Comparison of ENCODE assay signal across 8 cellular contexts in genomic region chr5:177312649-177313181, GRCh38. TPM values are rescaled to one million over a fixed set of nuclear protein-coding genes. Genes with fewer than 3 reads are reported as not detected.
DNase-seq lines count a peak whose midpoint lies in the region; ATAC-seq and TF ChIP-seq lines count a peak whose summit lies in the region.

No MANE protein-coding gene starts in this region.

- no peaks in the 10 kb centered on the region for H3K36me3 Mint-ChIP-seq in T-cell

- no peak overlapping the region for H3K27ac ChIP-seq in skeletal muscle tissue (ENCODE audit: low read depth, low read length)

- H3K4me3 Mint-ChIP-seq in T-cell = peak overlapping the region; percentile 46 to 90 (median 62)

- peak; percentile 33 for ATAC-seq in GM19395 (IDR thresholded peaks at IDR 0.05; ENCODE audit: unreplicated experiment)
- ATAC-seq in HG03460 (IDR thresholded peaks at IDR 0.05; ENCODE audit: unreplicated experiment) = peak; percentile 26
- peak in 3 of 4 experiments; percentile 17 to 22 (median 18) for ATAC-seq in T-cell (replicated peaks in 1 of 4)

- H3K4me3 ChIP-seq in fibroblast of pulmonary artery (replicated peaks; ENCODE audit: low read depth, low read length) (peak overlapping the region; percentile 34), skeletal muscle tissue (ENCODE audit: low read length in 3 of 3) (peak overlapping the region; percentile 23 to 43 (median 29))

- no peaks in the 10 kb centered on the region for H3K36me3 ChIP-seq in skeletal muscle tissue (ENCODE audit: control insufficient read depth in 3 of 3, insufficient read depth in 3 of 3, low read length in 3 of 3)

- no peaks in the 10 kb centered on the region for H3K27me3 ChIP-seq in skeletal muscle tissue (ENCODE audit: control insufficient read depth in 3 of 3, insufficient read depth in 3 of 3, low read length in 3 of 3)

- H3K4me1 ChIP-seq in skeletal muscle tissue (ENCODE audit: control insufficient read depth in 3 of 3, insufficient read depth in 3 of 3, low read length in 3 of 3) = peaks cover 20 to 41% (median 27%) of the 10 kb centered on the region in 3 donors

- CTCF ChIA-PET in T-cell (lab: Charles Lee) = interaction anchor here (0.5 to 0.7 kb wide), 3 partner anchors 39 to 176 kb away, joined by 3 to 10 read pairs (median 3); partner anchors contain the start of gene LMAN2 (in 1 of the 2)

- H3K9ac ChIP-seq in skeletal muscle tissue (ENCODE audit: low read depth in 1 of 3, low read length in 3 of 3) = no peak overlapping the region

- no peaks in the 10 kb centered on the region for H3K9me3 Mint-ChIP-seq in T-cell

- POLR2A ChIA-PET in T-cell (lab: Charles Lee) = interaction anchor here in 1 of 2 donors (0.7 kb wide), 1 partner anchor 38 kb away, joined by 3 read pairs; the partner anchor contains the start of gene LMAN2

- DNase-seq in NCI-H526 (lab: John Stamatoyannopoulos, UW) = peak; percentile 43 to 46
- no peak for DNase-seq in NCI-H526 treated with DMSO at 0.1 percent for 48 hours (lab: John Stamatoyannopoulos, UW)
- peak in 2 of 34 experiments; percentile 23 to 30 for DNase-seq in T-cell
- no peak for DNase-seq in fibroblast of pulmonary artery (ENCODE audit: low read depth)
- no peak for DNase-seq in cerebellar cortex (ENCODE audit: low spot score)

- TF ChIP-seq CTCF in fibroblast of pulmonary artery (IDR thresholded peaks at IDR 0.05; ENCODE audit: low read length, missing control alignments) = no peak

- no peak overlapping the region for H3K27ac Mint-ChIP-seq in T-cell

- peaks cover 14 to 39% (median 25%) of the 10 kb centered on the region in 3 donors for H3K4me1 Mint-ChIP-seq in T-cell

- H3K9me3 ChIP-seq in skeletal muscle tissue (ENCODE audit: control insufficient read depth in 3 of 3, low read length in 3 of 3) = no peaks in the 10 kb centered on the region

- peaks cover 0 to 4% of the 10 kb centered on the region in 2 donors for H3K27me3 Mint-ChIP-seq in T-cell

RNA-seq across cellular contexts. Expression of gene MXD3, which starts 1.0 kb away (rescaled TPM):
- total RNA-seq in T-cell = 10 to 100 TPM in 4 of 5 donors, 1 to 10 TPM in 1; 9.3 to 15.2 (median 12.4) TPM
- 5.7 TPM for total RNA-seq in skeletal muscle tissue

RNA-seq across cellular contexts. Expression of gene PRELID1, which starts 9.1 kb away (rescaled TPM):
- total RNA-seq in T-cell (10 to 100 TPM; 52.0 to 84.9 (median 74.5) TPM), skeletal muscle tissue (39.1 TPM)

RNA-seq across cellular contexts. Expression of gene RAB24, which starts 9.2 kb away (rescaled TPM):
- 10 to 100 TPM; 18.2 to 34.0 (median 25.2) TPM for total RNA-seq in T-cell
- total RNA-seq in skeletal muscle tissue = 12.0 TPM

RNA-seq across cellular contexts. Expression of gene LMAN2, which starts 38.8 kb away (rescaled TPM):
- total RNA-seq in T-cell = 100 to 1,000 TPM in 3 of 5 donors, 10 to 100 TPM in 2; 67.2 to 122 (median 106) TPM
- 124 TPM for total RNA-seq in skeletal muscle tissue

RNA-seq across cellular contexts. Expression of gene RGS14, which starts 45.0 kb away (rescaled TPM):
- 100 to 1,000 TPM in 3 of 5 donors, 10 to 100 TPM in 2; 85.7 to 209 (median 195) TPM for total RNA-seq in T-cell
- 12.5 TPM for total RNA-seq in skeletal muscle tissue

Comparison
In these comparisons a context has a peak if more than half of its experiments do, and no peak if none do; other contexts are left out.
1. DNase-seq: peak in NCI-H526 (2 of 2); none in NCI-H526 treated with DMSO at 0.1 percent for 48 hours (single experiment), fibroblast of pulmonary artery (single experiment) and cerebellar cortex (single experiment).
2. Peak in every context shown above with its lines, with median percentiles within 50 percentile points of each other: ATAC-seq.